ENCODE assay signal across 7 cellular contexts in genomic region chr6:3173636-3174089, GRCh38. TPM values are rescaled to one million over a fixed set of nuclear protein-coding genes. Genes with fewer than 3 reads are reported as not detected.
"Had no signal": no experiment of that assay in that cellular context is flagged by ENCODE, and none has a peak within 500 bp of the region (broad histone marks: within the 10 kb centered on the region; RNA-seq: fewer than 3 reads in every experiment).

No MANE protein-coding gene starts in this region.

RNA-seq across cellular contexts. Expression of gene TUBB2B, which starts 53.8 kb away (rescaled TPM):
- total RNA-seq: activated B cell treated with CpG ODN at 0.5 μM for 24 hours; activated CD4-positive, alpha-beta memory T cell treated with anti-CD3 and anti-CD28 coated beads, Interleukin-2, amount 10 ng/mL, durations not matched to agents 7 days and 5 days; activated CD4-positive, alpha-beta T cell treated with anti-CD3 and anti-CD28 coated beads, Interleukin-2, amount 10 ng/mL, durations not matched to agents 7 days and 5 days; activated CD8-positive, alpha-beta memory T cell treated with anti-CD3 and anti-CD28 coated beads, Interleukin-2, amount 10 ng/mL, durations not matched to agents 7 days and 5 days; activated CD8-positive, alpha-beta T cell treated with anti-CD3 and anti-CD28 coated beads, Interleukin-2, amount 10 ng/mL, durations not matched to agents 7 days and 5 days; activated naive CD8-positive, alpha-beta T cell treated with anti-CD3 and anti-CD28 coated beads, Interleukin-2, amount 10 ng/mL, durations not matched to agents 7 days and 5 days; ascending aorta had no signal
